Comparison of ENCODE assay signal across 8 cellular contexts in the genomic region with DNA sequence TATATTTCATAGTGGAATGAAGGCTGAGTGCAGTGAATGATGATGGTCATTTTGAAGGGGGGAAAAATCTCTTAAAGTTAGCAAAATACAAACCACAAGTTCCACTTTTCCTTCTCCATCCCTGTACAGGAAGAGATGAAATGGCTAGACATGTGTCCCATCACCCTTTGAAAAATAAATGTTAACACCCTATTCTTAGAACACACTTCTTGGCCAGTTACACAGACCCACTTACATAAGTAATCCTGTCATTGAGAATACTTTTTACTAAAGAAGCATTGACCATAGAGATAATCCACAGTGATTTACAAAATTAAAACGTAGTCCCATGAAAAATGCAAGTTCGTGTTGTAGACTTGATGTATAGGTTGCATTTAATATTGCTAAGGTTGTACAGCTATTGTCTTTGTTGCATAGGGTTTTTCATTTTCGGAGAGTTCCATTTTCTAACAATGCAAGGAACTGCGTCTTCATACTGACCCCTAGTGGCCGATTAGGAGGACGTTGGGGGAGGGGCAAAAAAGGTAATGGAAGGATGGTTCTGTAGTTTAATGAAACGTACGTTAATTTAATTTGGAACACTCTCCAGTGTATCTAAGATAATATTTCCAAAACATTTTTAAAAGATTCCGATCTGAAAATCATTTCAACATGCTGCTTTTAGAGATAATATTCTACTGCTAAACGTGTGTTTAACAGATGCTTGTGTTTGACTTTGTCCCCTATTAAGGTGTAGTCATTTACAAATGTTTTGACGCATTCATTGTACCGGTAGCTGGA.
A peak's percentile ranks its signal among the peaks of the same experiment; 100 is the strongest.
DNase-seq lines count a peak whose midpoint lies in the region; ATAC-seq, FAIRE-seq and TF ChIP-seq lines count a peak whose summit lies in the region.

No MANE protein-coding gene starts in this region.

- TF ChIP-seq RAD21 in HepG2 (CRISPR knock-in tag; IDR thresholded peaks at IDR 0.05): peak; percentile 76

- H3K4me3 ChIP-seq in choroid plexus epithelial cell (ENCODE audit: low read depth, low read length) (no peak overlapping the region), HepG2 (replicated peaks in 1 of 3; ENCODE audit: insufficient read depth in 1 of 3, low read depth in 2 of 3, low read length in 3 of 3) (no peak overlapping the region; a peak in 1 of 6 replicates)

- no peaks in the 10 kb centered on the region for H3K36me3 Mint-ChIP-seq in activated CD4-positive, alpha-beta T cell treated with anti-CD3 and anti-CD28 coated beads for 36 hours (ENCODE audit: low read depth)

- H4K20me1 ChIP-seq in HepG2 (ENCODE audit: insufficient read depth, low read length): no peaks in the 10 kb centered on the region

- H3K27ac Mint-ChIP-seq in activated CD4-positive, alpha-beta T cell treated with anti-CD3 and anti-CD28 coated beads for 36 hours: no peak overlapping the region

- H3K27me3 ChIP-seq in HepG2 (ENCODE audit: control insufficient read depth in 1 of 2, insufficient read depth in 2 of 2, low read length in 2 of 2): peaks cover 2% of the 10 kb centered on the region in 2 experiments; a peak in 1 of 5 replicates

- peaks cover 11% of the 10 kb centered on the region; the same call in 1 of the 2 replicates for H3K4me1 ChIP-seq in HepG2 (ENCODE audit: insufficient read depth, low read length)

- H2AFZ ChIP-seq in HepG2 (ENCODE audit: low read length): no peak overlapping the region

- intact Hi-C loops in activated CD4-positive, alpha-beta T cell treated with anti-CD3 and anti-CD28 coated beads for 36 hours (cut with DNase I, micrococcal nuclease): loop anchor here (1.0 to 10.0 kb wide), 19 partner anchors 79 to 1493 kb away; a partner anchor contains a TSS
- intact Hi-C loops in HepG2 (cut with micrococcal nuclease; ENCODE audit: unreplicated experiment): loop anchor here (1.0 to 10.0 kb wide), 6 partner anchors 80 to 994 kb away; a partner anchor contains a TSS

- TF ChIP-seq POLR2A in HepG2 (IDR thresholded peaks at IDR 0.05; ENCODE audit: insufficient read depth in 1 of 2, low read depth in 2 of 2, low read length in 2 of 2): no peak

- peak overlapping the region; percentile 21; the same call in 1 of the 2 replicates for H3K4me2 ChIP-seq in HepG2 (ENCODE audit: low read depth, low read length)

- no peaks in the 10 kb centered on the region for H3K9me3 Mint-ChIP-seq in activated CD4-positive, alpha-beta T cell treated with anti-CD3 and anti-CD28 coated beads for 36 hours (ENCODE audit: low read depth)

- WGBS in HepG2 (ENCODE audit: low lambda C conversion rate): 3% methylated on average over 12 of the region's 12 CpGs

- no peaks in the 10 kb centered on the region for H3K79me2 ChIP-seq in HepG2 (ENCODE audit: insufficient read depth, low read length)

- peak; percentile 44 for DNase-seq in DMS79 treated with DMSO at 0.1 percent for 48 hours (lab: John Stamatoyannopoulos, UW)
- DNase-seq in NCI-H226: peak; percentile 26
- DNase-seq in activated CD4-positive, alpha-beta T cell treated with anti-CD3 and anti-CD28 coated beads for 36 hours: peak; percentile 73
- DNase-seq in choroid plexus epithelial cell (ENCODE audit: low read depth): peak; percentile 73
- DNase-seq in HepG2 (ENCODE audit: low spot score): peak; percentile 34
- peak; percentile 43 to 45 for DNase-seq in stimulated activated CD4-positive, alpha-beta T cell treated with anti-CD3 and anti-CD28 coated beads, Interleukin-4, amount 100 ng/mL, for 48 hours (ENCODE audit: low read depth in 2 of 2)
- no peak for DNase-seq in COLO829 (ENCODE audit: low spot score)

- H3K27me3 Mint-ChIP-seq in activated CD4-positive, alpha-beta T cell treated with anti-CD3 and anti-CD28 coated beads for 36 hours: peaks cover 5% of the 10 kb centered on the region

- TF ChIP-seq EP300 in HepG2 (IDR thresholded peaks at IDR 0.05; ENCODE audit: low read depth in 2 of 2, low read length in 2 of 2): no peak
- TF ChIP-seq EP300 in HepG2 (CRISPR knock-in tag; IDR thresholded peaks at IDR 0.05; ENCODE audit: borderline replicate concordance): no peak

- H3K36me3 ChIP-seq in HepG2 (replicated peaks in 1 of 2; ENCODE audit: control insufficient read depth in 1 of 2, insufficient read depth in 2 of 2, low read length in 2 of 2): no peaks in the 10 kb centered on the region

- no peaks in the 10 kb centered on the region for H3K9me3 ChIP-seq in HepG2 (ENCODE audit: low read length)

- H3K4me3 Mint-ChIP-seq in activated CD4-positive, alpha-beta T cell treated with anti-CD3 and anti-CD28 coated beads for 36 hours: no peak overlapping the region

- no peak overlapping the region for H3K27ac ChIP-seq in HepG2 (ENCODE audit: extremely low read length, insufficient read depth, low read length)

- ATAC-seq in HG02678 (IDR thresholded peaks at IDR 0.05; ENCODE audit: unreplicated experiment): peak; percentile 54
- peak; percentile 68 for ATAC-seq in activated CD4-positive, alpha-beta T cell treated with anti-CD3 and anti-CD28 coated beads for 36 hours
- ATAC-seq in HepG2: peak; percentile 44

- POLR2A ChIA-PET in activated CD4-positive, alpha-beta T cell treated with anti-CD3 and anti-CD28 coated beads for 36 hours (lab: Charles Lee): no interaction called here
- POLR2A ChIA-PET in HepG2 (lab: Yijun Ruan, JAX): no interaction called here

- peak; percentile 77 for FAIRE-seq in HepG2 (lab: Jason Lieb, UNC)

- H3K4me1 Mint-ChIP-seq in activated CD4-positive, alpha-beta T cell treated with anti-CD3 and anti-CD28 coated beads for 36 hours: peaks cover 15% of the 10 kb centered on the region

- BruUV-seq in HepG2 (replicated peaks; lab: Mats Ljungman, UMichigan): no TSS peak

- in situ Hi-C loops in HepG2 (cut with HindIII; ENCODE audit: extremely low pct_ligation_motif_present, low pct_unique_long_range_greater_than_20kb): loop anchor here (5.0 kb wide), 1 partner anchor 416 kb away; no protein-coding TSS in a partner anchor

- H3K9ac ChIP-seq in HepG2 (ENCODE audit: insufficient read depth, low read depth, low read length): no peak overlapping the region

- CTCF ChIA-PET in activated CD4-positive, alpha-beta T cell treated with anti-CD3 and anti-CD28 coated beads for 36 hours (lab: Charles Lee): interaction anchor here (0.6 to 3.1 kb wide), 27 partner anchors 17 to 1002 kb away, joined by 3 to 23 read pairs (median 4); no protein-coding TSS in a partner anchor
- CTCF ChIA-PET in HepG2 (lab: Yijun Ruan, JAX; ENCODE audit: low intra/inter-chr PET ratio, low total read pairs): interaction anchor here (0.6 to 3.8 kb wide), 6 partner anchors 403 to 995 kb away, joined by 3 to 25 read pairs (median 8); no protein-coding TSS in a partner anchor

- peak; percentile 91 for TF ChIP-seq CTCF in choroid plexus epithelial cell (conservative IDR thresholded peaks at IDR 0.05; ENCODE audit: low read depth, low read length)
- TF ChIP-seq CTCF in HepG2 (CRISPR knock-in tag; IDR thresholded peaks at IDR 0.05): peak; percentile 85

TF ChIP-seq in HepG2, 621 proteins besides CTCF, POLR2A, EP300 and RAD21 (continues in another document):
- peak; percentile 69 for TF ChIP-seq PRPF4 (IDR thresholded peaks at IDR 0.05; ENCODE audit: low read depth, low read length, poor library complexity, severe bottlenecking)
- TF ChIP-seq, protein P1, sequence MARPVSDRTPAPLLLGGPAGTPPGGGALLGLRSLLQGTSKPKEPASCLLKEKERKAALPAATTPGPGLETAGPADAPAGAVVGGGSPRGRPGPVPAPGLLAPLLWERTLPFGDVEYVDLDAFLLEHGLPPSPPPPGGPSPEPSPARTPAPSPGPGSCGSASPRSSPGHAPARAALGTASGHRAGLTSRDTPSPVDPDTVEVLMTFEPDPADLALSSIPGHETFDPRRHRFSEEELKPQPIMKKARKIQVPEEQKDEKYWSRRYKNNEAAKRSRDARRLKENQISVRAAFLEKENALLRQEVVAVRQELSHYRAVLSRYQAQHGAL (CRISPR knock-in tag; IDR thresholded peaks at IDR 0.05; ENCODE audit: not compliant biosample characterization): no peak
- peak; percentile 95 for TF ChIP-seq STAG1 (CRISPR knock-in tag; IDR thresholded peaks at IDR 0.05)
- no peak for TF ChIP-seq LCORL (IDR thresholded peaks at IDR 0.05)
- 0 out of 2 replicates have a peak, but pooled peaks have one; percentile 27 for TF ChIP-seq LCORL (CRISPR knock-in tag; IDR thresholded peaks at IDR 0.05)
- peak; percentile 86 for TF ChIP-seq SMC3 (IDR thresholded peaks at IDR 0.05; ENCODE audit: low read length)
- TF ChIP-seq CHD2 (IDR thresholded peaks at IDR 0.05; ENCODE audit: low read depth, low read length): peak; percentile 59; the same call in 1 of the 2 replicates
- TF ChIP-seq, protein P2, sequence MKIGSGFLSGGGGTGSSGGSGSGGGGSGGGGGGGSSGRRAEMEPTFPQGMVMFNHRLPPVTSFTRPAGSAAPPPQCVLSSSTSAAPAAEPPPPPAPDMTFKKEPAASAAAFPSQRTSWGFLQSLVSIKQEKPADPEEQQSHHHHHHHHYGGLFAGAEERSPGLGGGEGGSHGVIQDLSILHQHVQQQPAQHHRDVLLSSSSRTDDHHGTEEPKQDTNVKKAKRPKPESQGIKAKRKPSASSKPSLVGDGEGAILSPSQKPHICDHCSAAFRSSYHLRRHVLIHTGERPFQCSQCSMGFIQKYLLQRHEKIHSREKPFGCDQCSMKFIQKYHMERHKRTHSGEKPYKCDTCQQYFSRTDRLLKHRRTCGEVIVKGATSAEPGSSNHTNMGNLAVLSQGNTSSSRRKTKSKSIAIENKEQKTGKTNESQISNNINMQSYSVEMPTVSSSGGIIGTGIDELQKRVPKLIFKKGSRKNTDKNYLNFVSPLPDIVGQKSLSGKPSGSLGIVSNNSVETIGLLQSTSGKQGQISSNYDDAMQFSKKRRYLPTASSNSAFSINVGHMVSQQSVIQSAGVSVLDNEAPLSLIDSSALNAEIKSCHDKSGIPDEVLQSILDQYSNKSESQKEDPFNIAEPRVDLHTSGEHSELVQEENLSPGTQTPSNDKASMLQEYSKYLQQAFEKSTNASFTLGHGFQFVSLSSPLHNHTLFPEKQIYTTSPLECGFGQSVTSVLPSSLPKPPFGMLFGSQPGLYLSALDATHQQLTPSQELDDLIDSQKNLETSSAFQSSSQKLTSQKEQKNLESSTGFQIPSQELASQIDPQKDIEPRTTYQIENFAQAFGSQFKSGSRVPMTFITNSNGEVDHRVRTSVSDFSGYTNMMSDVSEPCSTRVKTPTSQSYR (CRISPR knock-in tag; IDR thresholded peaks at IDR 0.05; ENCODE audit: borderline replicate concordance): peak; percentile 97
